8 cellular contexts compared by ENCODE assay signal in genomic region chr1:84772428-84772943, GRCh38.
DNase-seq lines count a peak whose midpoint lies in the region; ATAC-seq, FAIRE-seq and TF ChIP-seq lines count a peak whose summit lies in the region.

No MANE protein-coding gene starts in this region.

- H3K9ac ChIP-seq in colonic mucosa (ENCODE audit: low read depth in 2 of 2, low read length in 2 of 2), result no peak overlapping the region

- FAIRE-seq in GM18507 (lab: Jason Lieb, UNC), result peak; percentile 87

- DNase-seq in ACHN (peak; percentile 61), GM18507 (ENCODE audit: extremely low spot score, insufficient read length, low read depth) (peak; percentile 52), NCI-H460 (ENCODE audit: extremely low read depth, low read depth) (peak; percentile 68), colonic mucosa (peak; percentile 88), lower leg skin (ENCODE audit: low spot score in 2 of 2) (peak; percentile 76 to 96)
- peak; percentile 62 to 82 for DNase-seq in activated CD4-positive, alpha-beta T cell treated with anti-CD3 and anti-CD28 coated beads for 4 hours
- DNase-seq in stimulated activated CD4-positive, alpha-beta T cell treated with anti-CD3 and anti-CD28 coated beads, TNF-alpha, amount 100 ng/mL, for 48 hours (ENCODE audit: low read depth in 3 of 3), result peak; percentile 27 to 72 (median 27)

- WGBS in lower leg skin, 2 donors, result 9 to 13% methylated on average over 6 of the region's 6 CpGs

- peak; percentile 88 for TF ChIP-seq CTCF in colonic mucosa (IDR thresholded peaks at IDR 0.05)
- peak in 1 of 3 donors; percentile 28 for TF ChIP-seq CTCF in lower leg skin (IDR thresholded peaks at IDR 0.05)

- in situ Hi-C loops in ACHN (cut with HindIII; ENCODE audit: low pct_ligation_motif_present, low pct_unique_long_range_greater_than_20kb, low sequenced_read_pairs), result no loop called here

- no peaks in the 10 kb centered on the region for H3K4me1 ChIP-seq in colonic mucosa

- no peaks in the 10 kb centered on the region for H3K9me3 ChIP-seq in colonic mucosa

- TF ChIP-seq POLR2A in lower leg skin (IDR thresholded peaks at IDR 0.05), result no peak

- H3K27me3 ChIP-seq in colonic mucosa, result no peaks in the 10 kb centered on the region

- H3K36me3 ChIP-seq in colonic mucosa, result no peaks in the 10 kb centered on the region

- H3K27ac ChIP-seq in colonic mucosa, result no peak overlapping the region

- intact Hi-C loops in colonic mucosa (cut with DNase I) (loop anchor here (5.0 kb wide), 1 partner anchor 160 kb away; no protein-coding TSS in a partner anchor), lower leg skin (cut with DNase I; ENCODE audit: low total_unique reads) (no loop called here)

- H3K4me3 ChIP-seq in colonic mucosa (no peak overlapping the region), lower leg skin (ENCODE audit: low read depth, poor library complexity, severe bottlenecking) (no peak overlapping the region)

- ATAC-seq in HG03135 (IDR thresholded peaks at IDR 0.05; ENCODE audit: unreplicated experiment), result peak; percentile 68

Comparison
In these comparisons a context has a peak if more than half of its experiments do, and no peak if none do; other contexts are left out.
1. DNase-seq: peak in every context shown above with its lines; median percentile 88 in colonic mucosa; 86 in lower leg skin; 72 in activated CD4-positive, alpha-beta T cell treated with anti-CD3 and anti-CD28 coated beads for 4 hours; 68 in NCI-H460; 61 in ACHN; 52 in GM18507; 27 in stimulated activated CD4-positive, alpha-beta T cell treated with anti-CD3 and anti-CD28 coated beads, TNF-alpha, amount 100 ng/mL, for 48 hours.